23 cellular contexts compared by ENCODE assay signal in genomic region chr18:3667255-3668137, GRCh38.
DNase-seq lines count a peak whose midpoint lies in the region; ATAC-seq, FAIRE-seq and TF ChIP-seq lines count a peak whose summit lies in the region.
"Had no signal": no experiment of that assay in that cellular context is flagged by ENCODE, and none has a peak within 500 bp of the region (broad histone marks: within the 10 kb centered on the region; RNA-seq: fewer than 3 reads in every experiment).

No MANE protein-coding gene starts in this region.

- peaks cover 10% of the 10 kb centered on the region for H3F3A ChIP-seq in smooth muscle cell (ENCODE audit: low read depth)

- no peaks in the 10 kb centered on the region for H3K36me3 ChIP-seq in CD4-positive, CD25-positive, alpha-beta regulatory T cell (ENCODE audit: control insufficient read depth, insufficient read depth, low read length)
- H3K36me3 ChIP-seq in H1 (ENCODE audit: control insufficient read depth in 2 of 4, insufficient read depth in 4 of 4, low read length in 3 of 4): peaks cover 0 to 7% (median 0%) of the 10 kb centered on the region in 4 experiments; a peak in 2 of 8 replicates
- peaks cover 3% of the 10 kb centered on the region for H3K36me3 ChIP-seq in smooth muscle cell (ENCODE audit: low read depth)
- H3K36me3 ChIP-seq: heart right ventricle, vagina had no signal

- H2AFZ ChIP-seq in H1 (ENCODE audit: low read length) (no peak overlapping the region), smooth muscle cell (ENCODE audit: low read depth) (no peak overlapping the region)

- no peak overlapping the region for H4K5ac ChIP-seq in H1 (ENCODE audit: insufficient read length, low read depth, low read length)

- TF ChIP-seq CTCF in H1 (IDR thresholded peaks at IDR 0.05; ENCODE audit: control extremely low read depth in 1 of 3, insufficient read depth in 1 of 3, low read depth in 1 of 3, low read length in 3 of 3) (no peak), smooth muscle cell (IDR thresholded peaks at IDR 0.05; ENCODE audit: borderline replicate concordance, insufficient read depth, poor library complexity, severe bottlenecking) (no peak)

- H3K27ac Mint-ChIP-seq in CD4-positive, CD25-positive, alpha-beta regulatory T cell: peak overlapping the region in 2 of 3 donors; percentile 5 to 54
- H3K27ac Mint-ChIP-seq: activated CD4-positive, alpha-beta T cell treated with anti-CD3 and anti-CD28 coated beads, Interleukin-2, amount 10 ng/mL, durations not matched to agents 7 days and 5 days; naive thymus-derived CD4-positive, alpha-beta T cell had no signal

- peaks cover 17% of the 10 kb centered on the region for H3K27me3 Mint-ChIP-seq in CD4-positive, CD25-positive, alpha-beta regulatory T cell

- 93% methylated on average over 8 of the region's 8 CpGs; no CpG with 5 or more reads in 1 of the 2 experiments for WGBS in H1 (ENCODE audit: extremely low coverage in 1 of 2, insufficient coverage in 1 of 2, insufficient read length in 1 of 2, insufficient replicate concordance in 2 of 2, low coverage in 1 of 2, low lambda C conversion rate in 2 of 2, missing lambda C conversion rate in 1 of 2), 2 experiments
- 84% methylated on average over 8 of the region's 8 CpGs for whole genome bisulfite sequencing in smooth muscle cell (ENCODE audit: low lambda C conversion rate)

- CTCF ChIA-PET in H1 (lab: Charles Lee; ENCODE audit: partially characterized antibody): interaction anchor here (0.7 to 5.7 kb wide), 40 partner anchors 11 to 389 kb away, joined by 3 to 66 read pairs (median 7); no protein-coding TSS in a partner anchor

- no peaks in the 10 kb centered on the region for H3K9me3 ChIP-seq in CD4-positive, CD25-positive, alpha-beta regulatory T cell (ENCODE audit: control insufficient read depth in 2 of 2, low read length in 2 of 2)
- H3K9me3 ChIP-seq in H1 (ENCODE audit: insufficient read depth in 2 of 2, low read depth in 1 of 2, low read length in 1 of 2): peaks cover 4 to 5% of the 10 kb centered on the region in 2 experiments; a peak in 2 of 4 replicates
- no peaks in the 10 kb centered on the region for H3K9me3 ChIP-seq in smooth muscle cell (replicated peaks; ENCODE audit: low read depth)
- H3K9me3 ChIP-seq: vagina had no signal

- TF ChIP-seq EP300 in H1 (IDR thresholded peaks at IDR 0.05; ENCODE audit: borderline replicate concordance in 1 of 2, low read depth in 2 of 2, low read length in 2 of 2): no peak

- no peak for TF ChIP-seq POLR2A in H1 (IDR thresholded peaks at IDR 0.05; ENCODE audit: control extremely low read depth in 1 of 2, low read depth in 2 of 2, low read length in 2 of 2)

- peak; percentile 51 for FAIRE-seq in G401.6 (lab: Jason Lieb, UNC)
- no peak for FAIRE-seq in H1 (lab: Jason Lieb, UNC)
- FAIRE-seq: astrocyte, endometrium, RCC 7860 had no signal

- H3K56ac ChIP-seq in H1 (replicated peaks; ENCODE audit: insufficient read length, low read depth, low read length): no peak overlapping the region

- no peak for ATAC-seq in CD4-positive, CD25-positive, alpha-beta regulatory T cell (ENCODE audit: low read depth in 2 of 2)
- ATAC-seq: heart right ventricle; naive thymus-derived CD4-positive, alpha-beta T cell had no signal

- H3K79me2 ChIP-seq in H1 (ENCODE audit: control insufficient read depth in 1 of 2, insufficient read depth in 2 of 2, low read length in 2 of 2) (no peaks in the 10 kb centered on the region), smooth muscle cell (ENCODE audit: low read depth) (no peaks in the 10 kb centered on the region)

- no peak overlapping the region; the same call in 1 of the 2 replicates for H2BK12ac ChIP-seq in H1 (ENCODE audit: low read depth, low read length)

- H3K27ac ChIP-seq in CD4-positive, CD25-positive, alpha-beta regulatory T cell (ENCODE audit: insufficient read depth, low read length, poor library complexity, severe bottlenecking): no peak overlapping the region
- H3K27ac ChIP-seq in H1 (ENCODE audit: low read depth, low read length) (no peak overlapping the region), smooth muscle cell (ENCODE audit: low read depth) (no peak overlapping the region)
- H3K27ac ChIP-seq: heart right ventricle, vagina had no signal

- no peaks in the 10 kb centered on the region for H3K79me1 ChIP-seq in H1 (ENCODE audit: low read depth, low read length)

- no peak overlapping the region for H3K23ac ChIP-seq in H1 (ENCODE audit: insufficient read length)

- H2AK5ac ChIP-seq in H1 (ENCODE audit: low read depth, low read length): no peak overlapping the region; the same call in 1 of the 2 replicates

- no peaks in the 10 kb centered on the region for H3K36me3 Mint-ChIP-seq in CD4-positive, CD25-positive, alpha-beta regulatory T cell
- H3K36me3 Mint-ChIP-seq: naive thymus-derived CD4-positive, alpha-beta T cell had no signal

- no peaks in the 10 kb centered on the region for H3K9me3 Mint-ChIP-seq in CD4-positive, CD25-positive, alpha-beta regulatory T cell
- H3K9me3 Mint-ChIP-seq: activated CD4-positive, alpha-beta T cell treated with anti-CD3 and anti-CD28 coated beads, Interleukin-2, amount 10 ng/mL, durations not matched to agents 7 days and 5 days; naive thymus-derived CD4-positive, alpha-beta T cell had no signal

- DNase-seq in CD4-positive, CD25-positive, alpha-beta regulatory T cell: no peak
- DNase-seq in NCI-H510A treated with DMSO at 0.1 percent for 48 hours (lab: John Stamatoyannopoulos, UW) (peak; percentile 96), H1 (ENCODE audit: low read depth in 1 of 2, low spot score in 2 of 2) (no peak), dermis blood vessel endothelial cell (no peak), smooth muscle cell (lab: John Stamatoyannopoulos, UW; ENCODE audit: unreplicated experiment) (no peak), globus pallidus (ENCODE audit: low spot score) (no peak)
- no peak for DNase-seq in activated effector memory CD4-positive, alpha-beta T cell treated with Interleukin-2 at 50 U/mL for 16 hours
- DNase-seq: activated CD4-positive, alpha-beta T cell treated with anti-CD3 and anti-CD28 coated beads, Interleukin-2, amount 10 ng/mL, durations not matched to agents 7 days and 5 days; activated naive CD4-positive, alpha-beta T cell treated with anti-CD3 and anti-CD28 coated beads, Interleukin-2, amount 50 U/mL, for 16 hours; Caco-2; GF-D8; heart right ventricle; naive thymus-derived CD4-positive, alpha-beta T cell; NCI-H1436; NCI-H524 treated with DMSO at 0.1 percent for 48 hours; stimulated activated CD4-positive, alpha-beta T cell treated with anti-CD3 and anti-CD28 coated beads, Interleukin-4, amount 100 ng/mL, for 1 hour had no signal

- H4K8ac ChIP-seq in H1 (ENCODE audit: extremely low read depth, insufficient read depth, low read length): no peak overlapping the region

- H3K4ac ChIP-seq in H1 (replicated peaks; ENCODE audit: insufficient read length, low read depth, low read length): no peak overlapping the region

- H4K20me1 ChIP-seq in H1 (replicated peaks in 1 of 2; ENCODE audit: control insufficient read depth in 1 of 2, insufficient read depth in 2 of 2, low read length in 2 of 2) (no peaks in the 10 kb centered on the region), smooth muscle cell (ENCODE audit: low read depth) (no peaks in the 10 kb centered on the region)

- no peak overlapping the region for H3K14ac ChIP-seq in H1 (ENCODE audit: insufficient read length)

- no peaks in the 10 kb centered on the region for H3K23me2 ChIP-seq in H1 (ENCODE audit: low read depth, low read length)

- H2BK5ac ChIP-seq in H1 (ENCODE audit: low read depth, low read length): no peak overlapping the region

- H3K9ac ChIP-seq in H1 (replicated peaks in 1 of 4; ENCODE audit: extremely low read depth in 1 of 4, low read depth in 3 of 4, low read length in 3 of 4) (no peak overlapping the region), smooth muscle cell (ENCODE audit: low read depth) (no peak overlapping the region)

- H2BK20ac ChIP-seq in H1 (ENCODE audit: low read length): peak overlapping the region; percentile 80; the same call in 1 of the 2 replicates

- POLR2A ChIA-PET in H1 (lab: Charles Lee; ENCODE audit: partially characterized antibody): interaction anchor here (0.7 to 3.5 kb wide), 4 partner anchors 64 to 78 kb away, joined by 3 to 37 read pairs (median 8); no protein-coding TSS in a partner anchor

- no peak overlapping the region for H3K4me3 Mint-ChIP-seq in CD4-positive, CD25-positive, alpha-beta regulatory T cell
- H3K4me3 Mint-ChIP-seq: activated CD4-positive, alpha-beta T cell treated with anti-CD3 and anti-CD28 coated beads, Interleukin-2, amount 10 ng/mL, durations not matched to agents 7 days and 5 days; naive thymus-derived CD4-positive, alpha-beta T cell had no signal

- peaks cover 7% of the 10 kb centered on the region for H3K4me1 ChIP-seq in CD4-positive, CD25-positive, alpha-beta regulatory T cell (ENCODE audit: control insufficient read depth, insufficient read depth, low read length, poor library complexity, severe bottlenecking)
- peaks cover 3 to 13% (median 9%) of the 10 kb centered on the region in 4 experiments; a peak in 6 of 7 replicates for H3K4me1 ChIP-seq in H1 (replicated peaks in 1 of 4; ENCODE audit: control insufficient read depth in 3 of 4, insufficient read depth in 4 of 4, low read length in 3 of 4)
- H3K4me1 ChIP-seq in smooth muscle cell (ENCODE audit: low read depth): peaks cover 21% of the 10 kb centered on the region

- H3K4me2 ChIP-seq in H1 (ENCODE audit: insufficient read depth in 1 of 2, low read depth in 2 of 2, low read length in 2 of 2) (no peak overlapping the region), smooth muscle cell (no peak overlapping the region)

- H3K4me3 ChIP-seq in CD4-positive, CD25-positive, alpha-beta regulatory T cell (ENCODE audit: low read depth, low read length): no peak overlapping the region
- no peak overlapping the region for H3K4me3 ChIP-seq in H1 (ENCODE audit: extremely low read depth in 1 of 4, insufficient read depth in 2 of 4, low read depth in 3 of 4, low read length in 4 of 4)
- H3K4me3 ChIP-seq in smooth muscle cell: no peak overlapping the region
- H3K4me3 ChIP-seq: GM12878, heart right ventricle, lung, vagina had no signal

- H3K4me1 Mint-ChIP-seq in CD4-positive, CD25-positive, alpha-beta regulatory T cell: peaks cover 0 to 9% (median 0%) of the 10 kb centered on the region in 4 donors

- H3K18ac ChIP-seq in H1 (ENCODE audit: extremely low read depth, low read length): no peak overlapping the region

- H2BK120ac ChIP-seq in H1 (replicated peaks; ENCODE audit: low read depth, low read length): no peak overlapping the region

- TF ChIP-seq RAD21 in H1 (IDR thresholded peaks at IDR 0.05 in 1 of 2, conservative IDR thresholded peaks at IDR 0.05 in 1 of 2; ENCODE audit: low read depth in 2 of 2, low read length in 2 of 2): no peak

- no peaks in the 10 kb centered on the region for H3K27me3 ChIP-seq in CD4-positive, CD25-positive, alpha-beta regulatory T cell (ENCODE audit: control insufficient read depth, insufficient read depth, low read length)
- H3K27me3 ChIP-seq in H1 (replicated peaks in 1 of 4; ENCODE audit: control insufficient read depth in 3 of 4, extremely low read depth in 1 of 4, insufficient read depth in 3 of 4, low read length in 3 of 4): no peaks in the 10 kb centered on the region
- no peaks in the 10 kb centered on the region for H3K27me3 ChIP-seq in smooth muscle cell (ENCODE audit: low read depth)
- H3K27me3 ChIP-seq: heart right ventricle, vagina had no signal

- no peak overlapping the region for H4K91ac ChIP-seq in H1 (replicated peaks; ENCODE audit: insufficient read length, low read length)

- no peak overlapping the region for H2BK15ac ChIP-seq in H1 (ENCODE audit: low read length)
